19 cellular contexts compared by ENCODE assay signal in genomic region chr12:131535779-131536178, GRCh38.
"Had no signal": no experiment of that assay in that cellular context is flagged by ENCODE, and none has a peak within 500 bp of the region (broad histone marks: within the 10 kb centered on the region; RNA-seq: fewer than 3 reads in every experiment).

No MANE protein-coding gene starts in this region.

- H3K9me3 ChIP-seq: heart right ventricle, left ventricle myocardium inferior, neutrophil, psoas muscle, sigmoid colon, stomach, thyroid gland, upper lobe of left lung, vagina had no signal

- H3K4me3 ChIP-seq: heart right ventricle, left ventricle myocardium inferior, lung, psoas muscle, sigmoid colon, stomach, thyroid gland, upper lobe of left lung, vagina had no signal

- H3K36me3 ChIP-seq: heart right ventricle, left ventricle myocardium inferior, neutrophil, sigmoid colon, stomach, thyroid gland, upper lobe of left lung, vagina had no signal

- H3K9ac ChIP-seq: parathyroid adenoma had no signal

- H3K27me3 ChIP-seq: thyroid gland, upper lobe of left lung, vagina had no signal

- H2AFZ ChIP-seq: parathyroid adenoma had no signal

- H3K4me1 ChIP-seq: heart right ventricle, left ventricle myocardium inferior, parathyroid adenoma, psoas muscle, sigmoid colon, stomach, thyroid gland, upper lobe of left lung, vagina had no signal

- DNase-seq: activated CD4-positive, alpha-beta T cell treated with anti-CD3 and anti-CD28 coated beads, Interleukin-2, amount 10 ng/mL, durations not matched to agents 7 days and 5 days; activated CD4-positive, CD25-positive, alpha-beta regulatory T cell treated with anti-CD3 and anti-CD28 coated beads, Interleukin-2, amount 50 U/mL, for 72 hours; activated CD8-positive, alpha-beta memory T cell treated with anti-CD3 and anti-CD28 coated beads, Interleukin-2, amount 50 U/mL, for 48 hours; activated gamma-delta T cell treated with Interleukin-2 at 50 U/mL for 16 hours; activated naive CD8-positive, alpha-beta T cell treated with anti-CD3 and anti-CD28 coated beads, Interleukin-2, amount 10 ng/mL, durations not matched to agents 7 days and 5 days; amniotic stem cell; heart right ventricle; left ventricle myocardium inferior; nephron progenitor cell; psoas muscle; sigmoid colon; small intestine; stomach; thyroid gland; upper lobe of left lung had no signal

- H3K79me2 ChIP-seq: parathyroid adenoma had no signal
